In the genomic region with DNA sequence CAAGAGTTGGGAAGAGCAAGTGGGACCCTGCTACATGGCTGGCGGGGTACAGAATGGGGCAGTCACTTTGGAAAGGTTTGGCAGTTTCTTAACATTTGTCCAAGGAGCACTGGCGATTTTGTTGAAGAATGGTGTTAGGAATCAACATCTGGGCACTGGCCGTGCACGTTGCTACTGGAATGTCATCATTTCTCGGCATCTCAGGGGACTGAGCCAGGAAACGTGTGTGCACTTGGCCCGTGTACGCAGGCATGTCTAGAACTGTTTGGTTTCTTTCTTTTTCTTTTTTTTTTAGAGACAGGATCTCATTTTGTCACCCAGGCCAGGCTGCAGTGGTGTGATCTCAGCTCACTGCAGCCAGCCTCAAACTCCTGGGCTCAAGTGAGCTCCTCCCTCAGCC, we compare ENCODE assay signal across 1 cellular context.
TF ChIP-seq lines count a peak whose summit lies in the region.

No MANE protein-coding gene starts in this region.

TF ChIP-seq in GM12891, 5 proteins besides CTCF, POLR2A, EP300 and RAD21:
- TF ChIP-seq POU2F2 (IDR thresholded peaks at IDR 0.05; ENCODE audit: low read depth, low read length) (no peak), TAF1 (IDR thresholded peaks at IDR 0.05; ENCODE audit: low read depth, low read length) (no peak), SPI1 (IDR thresholded peaks at IDR 0.05; ENCODE audit: low read depth, low read length) (no peak), POLR2AphosphoS5 (IDR thresholded peaks at IDR 0.05; ENCODE audit: low read depth, low read length) (no peak), PAX5 (IDR thresholded peaks at IDR 0.05; ENCODE audit: insufficient read depth, low read length, severe bottlenecking) (no peak)
